In the genomic region with DNA sequence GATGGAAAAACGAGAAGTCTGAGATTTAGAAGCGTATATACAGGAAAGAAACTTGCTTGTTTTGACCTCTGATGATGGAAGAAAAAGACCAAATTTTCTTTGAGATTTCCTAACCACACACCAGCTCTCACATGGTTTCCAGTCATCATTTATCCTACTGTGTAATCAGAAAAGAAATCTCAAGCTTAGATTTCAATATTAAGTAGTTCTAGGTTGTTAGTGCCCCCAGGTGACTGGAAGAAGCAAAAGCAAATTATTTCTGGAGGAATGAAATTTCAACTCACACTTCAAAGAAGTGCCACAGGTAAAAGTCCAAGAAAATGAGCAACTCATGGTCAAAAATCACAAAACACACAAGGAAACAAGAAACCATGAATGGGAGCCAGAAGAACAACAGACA, we compare ENCODE assay signal across 14 cellular contexts. TPM values are rescaled to one million over a fixed set of nuclear protein-coding genes. Genes with fewer than 3 reads are reported as not detected.
DNase-seq lines count a peak whose midpoint lies in the region; ATAC-seq, FAIRE-seq and TF ChIP-seq lines count a peak whose summit lies in the region.
"Had no signal": no experiment of that assay in that cellular context is flagged by ENCODE, and none has a peak within 500 bp of the region (broad histone marks: within the 10 kb centered on the region; RNA-seq: fewer than 3 reads in every experiment).

No MANE protein-coding gene starts in this region.

- H3K36me3 ChIP-seq in BLaER1 treated with 17β-estradiol and CSF1 and Interleukin-3, amounts not matched to agents 10 nM and 100 nM: no peaks in the 10 kb centered on the region
- no peaks in the 10 kb centered on the region for H3K36me3 ChIP-seq in keratinocyte (ENCODE audit: control insufficient read depth in 2 of 2, extremely low read depth in 1 of 2, insufficient read depth in 2 of 2, low read length in 2 of 2)

- no peaks in the 10 kb centered on the region for H3K27me3 ChIP-seq in BLaER1 treated with 17β-estradiol and CSF1 and Interleukin-3, amounts not matched to agents 10 nM and 100 nM
- no peaks in the 10 kb centered on the region for H3K27me3 ChIP-seq in keratinocyte (ENCODE audit: control insufficient read depth, extremely low read depth, insufficient read depth, low read length)

- dilution Hi-C loops in keratinocyte (cut with MboI; ENCODE audit: extremely low pct_ligation_motif_present, low sequenced_read_pairs): no loop called here

- peak in 1 of 3 experiments; percentile 2 for TF ChIP-seq CTCF in keratinocyte (optimal IDR thresholded peaks at IDR 0.05 in 1 of 3, IDR thresholded peaks at IDR 0.05 in 1 of 3, conservative IDR thresholded peaks at IDR 0.05 in 1 of 3; ENCODE audit: extremely low read depth in 1 of 3, insufficient read depth in 2 of 3, low read length in 3 of 3)

- no peaks in the 10 kb centered on the region for H3K9me1 ChIP-seq in keratinocyte (ENCODE audit: control insufficient read depth, extremely low read depth, insufficient read depth, low read length)

- FAIRE-seq in keratinocyte (lab: Jason Lieb, UNC): peak; percentile 9

- H3K4me2 ChIP-seq in BLaER1 treated with 17β-estradiol and CSF1 and Interleukin-3, amounts not matched to agents 10 nM and 100 nM: peak overlapping the region; percentile 2 to 74 (median 62); a peak in 19 of 22 replicates
- no peak overlapping the region for H3K4me2 ChIP-seq in keratinocyte (ENCODE audit: control insufficient read depth, extremely low read depth, insufficient read depth, low read depth, low read length)

- peaks cover 13 to 34% (median 25%) of the 10 kb centered on the region in 10 experiments; a peak in 19 of 20 replicates for H3K4me1 ChIP-seq in BLaER1 treated with 17β-estradiol and CSF1 and Interleukin-3, amounts not matched to agents 10 nM and 100 nM
- peaks cover 3% of the 10 kb centered on the region for H3K4me1 ChIP-seq in keratinocyte (ENCODE audit: control insufficient read depth, extremely low read depth, insufficient read depth, low read length)

- peaks cover 0 to 5% (median 0%) of the 10 kb centered on the region in 11 experiments; a peak in 1 of 22 replicates for H4K20me1 ChIP-seq in BLaER1 treated with 17β-estradiol and CSF1 and Interleukin-3, amounts not matched to agents 10 nM and 100 nM
- H4K20me1 ChIP-seq in keratinocyte (ENCODE audit: control insufficient read depth, extremely low read depth, insufficient read depth, low read length): no peaks in the 10 kb centered on the region

- H3K27ac ChIP-seq in BLaER1 treated with 17β-estradiol and CSF1 and Interleukin-3, amounts not matched to agents 10 nM and 100 nM: no peak overlapping the region
- no peak overlapping the region for H3K27ac ChIP-seq in keratinocyte (ENCODE audit: control insufficient read depth, insufficient read depth, low read length)

- H3K9me3 ChIP-seq in BLaER1 treated with 17β-estradiol and CSF1 and Interleukin-3, amounts not matched to agents 10 nM and 100 nM (replicated peaks in 1 of 11): no peaks in the 10 kb centered on the region
- no peaks in the 10 kb centered on the region for H3K9me3 ChIP-seq in keratinocyte (ENCODE audit: control insufficient read depth, low read depth, low read length)

- peak; percentile 37 for DNase-seq in LHCN-M2 (ENCODE audit: low read depth)
- peak; percentile 40 for DNase-seq in astrocyte of the hippocampus (ENCODE audit: low read depth, low spot score)
- DNase-seq in keratinocyte (ENCODE audit: low read depth, low spot score): no peak
- no peak for DNase-seq in NCI-H345 treated with DMSO at 0.1 percent for 48 hours (lab: John Stamatoyannopoulos, UW; ENCODE audit: unreplicated experiment)
- DNase-seq: activated CD4-positive, alpha-beta T cell treated with anti-CD3 and anti-CD28 coated beads, Interleukin-2, amount 50 U/mL, for 4 hours; activated naive CD4-positive, alpha-beta T cell treated with Interleukin-2 at 50 U/mL for 16 hours; hypothalamus; NCI-H748 treated with DMSO at 0.1 percent for 48 hours; stimulated activated CD4-positive, alpha-beta T cell treated with anti-CD3 and anti-CD28 coated beads, Interleukin-4, amount 100 ng/mL, for 1 hour; stimulated activated naive CD4-positive, alpha-beta T cell treated with Interleukin-2 at 50 U/mL for 16 hours had no signal

- no peaks in the 10 kb centered on the region for H3K79me2 ChIP-seq in keratinocyte (ENCODE audit: control insufficient read depth, insufficient read depth, low read length)

- ATAC-seq in GM19455 (IDR thresholded peaks at IDR 0.05; ENCODE audit: unreplicated experiment) (no peak), GM18868 (IDR thresholded peaks at IDR 0.05; ENCODE audit: unreplicated experiment) (no peak), GM18517 (IDR thresholded peaks at IDR 0.05; ENCODE audit: unreplicated experiment) (no peak)

- H3K4me3 ChIP-seq in BLaER1 treated with 17β-estradiol and CSF1 and Interleukin-3, amounts not matched to agents 10 nM and 100 nM: no peak overlapping the region
- H3K4me3 ChIP-seq in keratinocyte (ENCODE audit: control insufficient read depth in 2 of 3, extremely low read depth in 1 of 3, insufficient read depth in 2 of 3, low read depth in 1 of 3, low read length in 3 of 3): no peak overlapping the region

- H2AFZ ChIP-seq in keratinocyte (ENCODE audit: control insufficient read depth, low read length): no peak overlapping the region

- H3K9ac ChIP-seq in BLaER1 treated with 17β-estradiol and CSF1 and Interleukin-3, amounts not matched to agents 10 nM and 100 nM: no peak overlapping the region
- H3K9ac ChIP-seq in keratinocyte (ENCODE audit: control insufficient read depth, extremely low read depth, insufficient read depth, low read length): no peak overlapping the region

RNA-seq across cellular contexts. Expression of gene KDM6B, which starts 51.8 kb away (rescaled TPM):
- 1.8 and 2.1 TPM in 2 replicates for total RNA-seq in LHCN-M2 (2014; rRNA removed)
- 2.7 TPM for polyA plus RNA-seq in LHCN-M2 (2012)
- 1.0 to 1.6 TPM (median 1.4 TPM) in 3 replicates for polyA plus RNA-seq in keratinocyte
- 8.2 TPM for polyA plus RNA-seq in keratinocyte (2011; ENCODE audit: low read depth)
- 1.0 and 1.6 TPM in 2 replicates for polyA plus RNA-seq in keratinocyte (2011; cell fraction: cytosol; rRNA removed)
- 11.7 and 18.0 TPM in 2 replicates for polyA plus RNA-seq in keratinocyte (2011; cell fraction: nucleus; rRNA removed)
- polyA plus RNA-seq in keratinocyte (2012; ENCODE audit: low replicate concordance): 9.1 and 12.5 TPM in 2 replicates
- polyA minus RNA-seq in keratinocyte: 2.3 to 8.4 TPM (median 5.9 TPM) in 3 replicates
- 4.0 TPM for polyA minus RNA-seq in keratinocyte (2011; cell fraction: cytosol; rRNA and poly(A)+ RNA removed)
- polyA minus RNA-seq in keratinocyte (2011; cell fraction: nucleus; rRNA and poly(A)+ RNA removed): 18.1 and 23.6 TPM in 2 replicates

Comparison
In these comparisons a context has a peak if more than half of its experiments do, and no peak if none do; other contexts are left out.
1. DNase-seq: peak in LHCN-M2 (single experiment) and astrocyte of the hippocampus (single experiment); none in keratinocyte (single experiment) and NCI-H345 treated with DMSO at 0.1 percent for 48 hours (single experiment).